In the genomic region with DNA sequence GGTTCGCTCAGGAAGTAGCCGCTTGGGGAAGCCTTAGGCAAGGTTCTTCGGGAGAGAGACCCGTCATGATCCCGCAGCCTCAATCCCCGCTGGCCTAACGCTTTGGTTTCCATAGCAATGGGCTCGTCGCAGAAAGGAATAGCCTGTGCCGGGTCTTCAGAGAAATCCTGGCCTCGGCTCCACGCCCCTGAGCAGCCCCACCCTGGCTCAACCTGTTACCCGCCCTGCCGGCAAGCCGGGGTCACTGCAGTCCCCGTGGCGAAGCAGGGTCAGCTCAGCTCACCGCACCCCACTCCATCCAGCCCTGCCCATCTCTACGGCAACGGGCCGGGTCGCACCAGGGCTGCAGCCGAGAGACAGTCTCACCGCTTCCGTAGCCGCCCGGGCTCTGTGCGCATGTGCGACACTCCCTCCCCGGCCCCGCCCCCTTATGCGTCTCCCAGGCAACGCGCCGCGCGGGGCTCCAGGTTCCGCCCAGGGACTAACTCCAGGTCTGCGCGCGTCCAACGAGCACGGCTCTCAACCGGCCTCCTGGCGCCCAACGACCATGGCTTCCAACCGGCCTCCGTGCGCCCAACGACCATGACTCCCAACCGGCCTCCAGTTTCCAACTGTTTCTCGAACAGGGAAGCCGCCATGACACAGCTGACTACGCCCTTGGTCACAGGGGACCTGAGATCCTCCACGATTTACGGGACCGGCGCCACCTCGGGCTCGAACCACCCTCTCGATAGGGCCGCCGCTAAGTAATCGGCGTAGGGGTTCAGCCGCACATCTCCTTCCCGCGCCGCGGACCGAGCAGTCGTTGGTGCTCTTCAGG, we compare ENCODE assay signal across 8 cellular contexts. TPM values are rescaled to one million over a fixed set of nuclear protein-coding genes. Genes with fewer than 3 reads are reported as not detected.
DNase-seq lines count a peak whose midpoint lies in the region; ATAC-seq lines count a peak whose summit lies in the region.

A gene (minus strand): TSS at position 390 of the 820 bp plus-strand sequence. CDS start 3,872 bp downstream, outside the sequence.

- peak; percentile 46 to 94 (median 86) for DNase-seq in C1 segment of cervical spinal cord (lab: John Stamatoyannopoulos, UW)
- DNase-seq in GM19240 (ENCODE audit: insufficient read length, low spot score) = peak; percentile 99
- peak; percentile 76 for DNase-seq in NCI-H526 treated with DMSO at 0.1 percent for 48 hours (lab: John Stamatoyannopoulos, UW)
- peak; percentile 94 for DNase-seq in activated CD4-positive, alpha-beta T cell treated with anti-CD3 and anti-CD28 coated beads, Interleukin-2, amount 50 U/mL, for 1 hour
- peak; percentile 97 for DNase-seq in left lobe of liver (ENCODE audit: low spot score)
- peak; percentile 95 to 96 for DNase-seq in stimulated activated CD4-positive, alpha-beta T cell treated with anti-CD3 and anti-CD28 coated beads, Interleukin-2, amount 100 ng/mL, for 24 hours

- intact Hi-C loops in dendritic cell treated with granulocyte-macrophage colony-stimulating factor and Interleukin-4, amounts not matched to agents 40 ng/mL and 50 ng/mL, for 4 days (cut with micrococcal nuclease) = loop anchor here (1.0 kb wide), 1 partner anchor 75 kb away; no protein-coding TSS in a partner anchor

- peaks cover 41% of the 10 kb centered on the region for H3K36me3 Mint-ChIP-seq in dendritic cell treated with granulocyte-macrophage colony-stimulating factor and Interleukin-4, amounts not matched to agents 40 ng/mL and 50 ng/mL, for 4 days (ENCODE audit: low read depth)

- peaks cover 18% of the 10 kb centered on the region for H3K27me3 Mint-ChIP-seq in dendritic cell treated with granulocyte-macrophage colony-stimulating factor and Interleukin-4, amounts not matched to agents 40 ng/mL and 50 ng/mL, for 4 days

- H3K27ac Mint-ChIP-seq in dendritic cell treated with granulocyte-macrophage colony-stimulating factor and Interleukin-4, amounts not matched to agents 40 ng/mL and 50 ng/mL, for 4 days = peak within 1 kb of the TSS; percentile 84

- no peaks in the 10 kb centered on the region for H3K9me3 Mint-ChIP-seq in dendritic cell treated with granulocyte-macrophage colony-stimulating factor and Interleukin-4, amounts not matched to agents 40 ng/mL and 50 ng/mL, for 4 days

- H3K4me1 Mint-ChIP-seq in dendritic cell treated with granulocyte-macrophage colony-stimulating factor and Interleukin-4, amounts not matched to agents 40 ng/mL and 50 ng/mL, for 4 days (ENCODE audit: low read depth) = peaks cover 47% of the 10 kb centered on the region

- peak within 1 kb of the TSS; percentile 91 for H3K4me3 Mint-ChIP-seq in dendritic cell treated with granulocyte-macrophage colony-stimulating factor and Interleukin-4, amounts not matched to agents 40 ng/mL and 50 ng/mL, for 4 days

- ATAC-seq in HG03469 (IDR thresholded peaks at IDR 0.05; ENCODE audit: unreplicated experiment) = peak; percentile 42
- peak; percentile 99 for ATAC-seq in left lobe of liver

RNA-seq across cellular contexts. Expression of the gene that starts here (rescaled TPM):
- total RNA-seq in left lobe of liver = 0.70 TPM

Comparison
In these comparisons a context has a peak if more than half of its experiments do, and no peak if none do; other contexts are left out.
1. Peak in every context shown above with its lines: DNase-seq and ATAC-seq.
2. Peak in DNase-seq and ATAC-seq in left lobe of liver; RNA of the gene not detected or under 1 TPM.